Comparison of ENCODE assay signal across 8 cellular contexts in the genomic region with DNA sequence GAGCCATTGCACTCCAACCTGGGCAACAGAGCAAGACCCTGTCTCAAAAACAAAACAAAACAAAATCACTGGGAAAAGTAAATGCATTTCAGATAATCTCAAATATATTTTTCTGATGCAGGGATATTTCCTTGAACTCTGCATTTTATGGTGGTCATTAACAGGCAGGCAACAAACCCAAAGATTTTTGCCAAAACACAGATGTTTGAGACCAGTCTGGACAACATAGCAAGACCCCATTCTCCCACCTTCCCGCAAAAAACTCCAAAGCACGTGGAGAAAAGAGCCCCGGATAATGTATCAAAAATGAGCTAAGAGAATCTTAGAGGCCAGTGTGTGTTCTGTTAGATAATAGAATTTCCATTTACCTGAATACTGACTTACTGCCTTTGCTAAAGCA.
"Had no signal": no experiment of that assay in that cellular context is flagged by ENCODE, and none has a peak within 500 bp of the region (broad histone marks: within the 10 kb centered on the region; RNA-seq: fewer than 3 reads in every experiment).

No MANE protein-coding gene starts in this region.

- H3K27ac ChIP-seq: GM23248 had no signal

- H3K4me3 ChIP-seq: GM23248, HAP-1 had no signal

- ATAC-seq: HCT116 had no signal

- DNase-seq: GM23248, GOT3, H7, KG1 had no signal

- FAIRE-seq: HTR-8/SVneo had no signal

- H3K9me3 ChIP-seq: HAP-1 had no signal

- H3K9me3 Mint-ChIP-seq: IgD-negative memory B cell had no signal

- H3K4me3 Mint-ChIP-seq: IgD-negative memory B cell had no signal

- H2AFZ ChIP-seq: GM23248 had no signal

- H3K27me3 Mint-ChIP-seq: IgD-negative memory B cell had no signal

- H3K9ac ChIP-seq: GM23248 had no signal

- H3K4me1 ChIP-seq: HAP-1 had no signal
